1 cellular context compared by ENCODE assay signal in genomic region chr14:100801433-100801832, GRCh38. TPM values are rescaled to one million over a fixed set of nuclear protein-coding genes. Genes with fewer than 3 reads are reported as not detected.
"Had no signal": no experiment of that assay in that cellular context is flagged by ENCODE, and none has a peak within 500 bp of the region (broad histone marks: within the 10 kb centered on the region; RNA-seq: fewer than 3 reads in every experiment).

No MANE protein-coding gene starts in this region.

RNA-seq across cellular contexts. Expression of gene MEG3, which starts 24.5 kb away (rescaled TPM):
- total RNA-seq: hepatocyte had no signal
